In genomic region chr12:56448860-56449621, GRCh38 we compare ENCODE assay signal across 8 cellular contexts. TPM values are rescaled to one million over a fixed set of nuclear protein-coding genes. Genes with fewer than 3 reads are reported as not detected.
DNase-seq lines count a peak whose midpoint lies in the region; ATAC-seq and TF ChIP-seq lines count a peak whose summit lies in the region.

TIMELESS (minus strand) TSS chr12:56449426; CDS start chr12:56434170, 15,256 bp downstream.

- H3K36me3 ChIP-seq in DND-41 (ENCODE audit: insufficient read depth, low read length) = peaks cover 14% of the 10 kb centered on the region; the same call in 1 of the 2 replicates

- no peaks in the 10 kb centered on the region for H3K27me3 ChIP-seq in DND-41 (ENCODE audit: insufficient read depth, low read length, poor library complexity)

- peak within 1 kb of the TSS; percentile 81 for H3K9ac ChIP-seq in DND-41 (ENCODE audit: low read depth, low read length)

- H2AFZ ChIP-seq in DND-41 (ENCODE audit: low read depth, low read length) = peak within 1 kb of the TSS; percentile 78

- peaks cover 44% of the 10 kb centered on the region for H3K79me2 ChIP-seq in DND-41 (ENCODE audit: insufficient read depth, low read length)

- CTCF ChIA-PET in RWPE1 (lab: Yijun Ruan, JAX) = interaction anchor here (0.6 kb wide), 1 partner anchor 11 kb away, joined by 3 read pairs; no protein-coding TSS in a partner anchor

- H4K20me1 ChIP-seq in DND-41 (ENCODE audit: insufficient read depth, low read length) = no peaks in the 10 kb centered on the region

- peak within 1 kb of the TSS; percentile 66 for H3K4me2 ChIP-seq in DND-41 (ENCODE audit: insufficient read depth, low read length)

- peak within 1 kb of the TSS; percentile 92 for H3K4me3 Mint-ChIP-seq in activated T-helper 17 cell treated with anti-CD3 and anti-CD28 coated beads, Interleukin-2, amount 50 U/mL, for 72 hours
- peak within 1 kb of the TSS; percentile 88 to 95 (median 92) for H3K4me3 Mint-ChIP-seq in naive thymus-derived CD8-positive, alpha-beta T cell

- TF ChIP-seq CTCF in DND-41 (IDR thresholded peaks at IDR 0.05; ENCODE audit: borderline replicate concordance, extremely low read depth, low read length, poor library complexity, severe bottlenecking) = peak; percentile 1
- no peak for TF ChIP-seq CTCF in RWPE1 (conservative IDR thresholded peaks at IDR 0.05; ENCODE audit: low read depth)
- no peak for TF ChIP-seq CTCF in fibroblast of mammary gland (conservative IDR thresholded peaks at IDR 0.05; ENCODE audit: control insufficient read depth, insufficient read depth, low read depth, low read length)

- no peaks in the 10 kb centered on the region for H3K9me3 ChIP-seq in DND-41 (ENCODE audit: insufficient read depth, low read length, severe bottlenecking)

- peak within 1 kb of the TSS; percentile 87 for H3K27ac ChIP-seq in DND-41 (ENCODE audit: low read length)
- peak within 1 kb of the TSS; percentile 97 for H3K27ac ChIP-seq in RWPE1

- H3K9me3 Mint-ChIP-seq in activated T-helper 17 cell treated with anti-CD3 and anti-CD28 coated beads, Interleukin-2, amount 50 U/mL, for 72 hours = no peaks in the 10 kb centered on the region
- H3K9me3 Mint-ChIP-seq in naive thymus-derived CD8-positive, alpha-beta T cell = peaks cover 0 to 7% (median 0%) of the 10 kb centered on the region in 9 donors

- no peaks in the 10 kb centered on the region for H3K36me3 Mint-ChIP-seq in activated T-helper 17 cell treated with anti-CD3 and anti-CD28 coated beads, Interleukin-2, amount 50 U/mL, for 72 hours (ENCODE audit: low read depth)
- peaks cover 0 to 2% (median 0%) of the 10 kb centered on the region in 3 donors for H3K36me3 Mint-ChIP-seq in naive thymus-derived CD8-positive, alpha-beta T cell

- H3K27ac Mint-ChIP-seq in activated T-helper 17 cell treated with anti-CD3 and anti-CD28 coated beads, Interleukin-2, amount 50 U/mL, for 72 hours = peak within 1 kb of the TSS; percentile 95
- peak within 1 kb of the TSS; percentile 93 to 97 (median 95) for H3K27ac Mint-ChIP-seq in naive thymus-derived CD8-positive, alpha-beta T cell

- H3K4me1 Mint-ChIP-seq in activated T-helper 17 cell treated with anti-CD3 and anti-CD28 coated beads, Interleukin-2, amount 50 U/mL, for 72 hours = peaks cover 16% of the 10 kb centered on the region
- H3K4me1 Mint-ChIP-seq in naive thymus-derived CD8-positive, alpha-beta T cell = peaks cover 12 to 28% (median 14%) of the 10 kb centered on the region in 4 donors

- POLR2A ChIA-PET in RWPE1 (lab: Yijun Ruan, JAX; ENCODE audit: low non-redundant PET) = interaction anchor here (0.6 to 1.0 kb wide), 4 partner anchors 12 to 128 kb away, joined by 3 to 6 read pairs (median 5); partner anchors contain the start of gene STAT2
- POLR2A ChIA-PET in naive thymus-derived CD8-positive, alpha-beta T cell (lab: Charles Lee) = interaction anchor here (0.5 to 3.9 kb wide), 20 partner anchors 10 to 354 kb away, joined by 3 to 15 read pairs (median 4); partner anchors contain the start of genes CNPY2, COQ10A, ESYT1 and IL23A

- H3K4me3 ChIP-seq in DND-41 (ENCODE audit: low read depth in 1 of 2, low read length in 2 of 2) (peak within 1 kb of the TSS; percentile 48 to 63), fibroblast of mammary gland (ENCODE audit: control insufficient read depth, low read depth, low read length) (peak within 1 kb of the TSS; percentile 57)

- peak; percentile 92 for DNase-seq in DND-41
- peak; percentile 89 to 95 for DNase-seq in Kasumi-1 (lab: John Stamatoyannopoulos, UW)
- DNase-seq in RWPE1 (ENCODE audit: low spot score) = peak; percentile 98
- DNase-seq in fibroblast of mammary gland (ENCODE audit: low read depth) = peak; percentile 82
- DNase-seq in naive thymus-derived CD8-positive, alpha-beta T cell = peak; percentile 72 to 95 (median 80)
- peak; percentile 70 to 92 (median 81) for DNase-seq in stimulated activated naive CD4-positive, alpha-beta T cell (lab: John Stamatoyannopoulos, UW)

- ATAC-seq in DND-41 (ENCODE audit: insufficient read depth, low read depth) (peak; percentile 96), GM21825 (IDR thresholded peaks at IDR 0.05; ENCODE audit: unreplicated experiment) (peak; percentile 90)
- peak; percentile 98 for ATAC-seq in activated T-helper 17 cell treated with anti-CD3 and anti-CD28 coated beads, Interleukin-2, amount 50 U/mL, for 72 hours (replicated peaks)
- ATAC-seq in naive thymus-derived CD8-positive, alpha-beta T cell = peak; percentile 97 to 98

- peaks cover 26% of the 10 kb centered on the region for H3K4me1 ChIP-seq in DND-41 (ENCODE audit: insufficient read depth, low read length)

- no peaks in the 10 kb centered on the region for H3K27me3 Mint-ChIP-seq in activated T-helper 17 cell treated with anti-CD3 and anti-CD28 coated beads, Interleukin-2, amount 50 U/mL, for 72 hours
- H3K27me3 Mint-ChIP-seq in naive thymus-derived CD8-positive, alpha-beta T cell = no peaks in the 10 kb centered on the region

RNA-seq across cellular contexts. Expression of gene TIMELESS, which starts in this region (rescaled TPM):
- total RNA-seq in activated T-helper 17 cell treated with anti-CD3 and anti-CD28 coated beads, Interleukin-2, amount 50 U/mL, for 72 hours = 10 to 100 TPM; 36.6 to 57.4 TPM
- 1 to 10 TPM; 5.5 to 5.8 TPM for total RNA-seq in naive thymus-derived CD8-positive, alpha-beta T cell
- 1 to 10 TPM; 3.3 to 4.2 (median 3.5) TPM for polyA plus RNA-seq in naive thymus-derived CD8-positive, alpha-beta T cell

Comparison
In these comparisons a context has a peak if more than half of its experiments do, and no peak if none do; other contexts are left out.
1. Peak in every context shown above with its lines: DNase-seq, ATAC-seq, H3K4me3 ChIP-seq and H3K27ac ChIP-seq.
2. RNA of gene TIMELESS (total RNA-seq): 36.6 to 57.4 TPM in activated T-helper 17 cell treated with anti-CD3 and anti-CD28 coated beads, Interleukin-2, amount 50 U/mL, for 72 hours; 5.5 to 5.8 TPM in naive thymus-derived CD8-positive, alpha-beta T cell; every median in the first group is over 4 times any median in the second.